16 cellular contexts compared by ENCODE assay signal in genomic region chr2:147515213-147515612, GRCh38.
"Had no signal": no experiment of that assay in that cellular context is flagged by ENCODE, and none has a peak within 500 bp of the region (broad histone marks: within the 10 kb centered on the region; RNA-seq: fewer than 3 reads in every experiment).

No MANE protein-coding gene starts in this region.

- H3K36me3 ChIP-seq: esophagus muscularis mucosa, right atrium auricular region had no signal

- H3K4me3 Mint-ChIP-seq: activated CD4-positive, alpha-beta T cell treated with anti-CD3 and anti-CD28 coated beads for 36 hours; activated CD8-positive, alpha-beta T cell treated with anti-CD3 and anti-CD28 coated beads, Interleukin-2, amount 10 ng/mL, durations not matched to agents 7 days and 5 days; activated T-cell treated with anti-CD3 and anti-CD28 coated beads, Interleukin-2, amount 50 U/mL, for 72 hours; stimulated activated naive CD8-positive, alpha-beta T cell treated with anti-CD3 and anti-CD28 coated beads, Interleukin-15, amount 100 ng/mL, for 72 hours; T-helper 17 cell had no signal

- H3K9me3 Mint-ChIP-seq: activated T-cell treated with anti-CD3 and anti-CD28 coated beads, Interleukin-2, amount 50 U/mL, for 72 hours; stimulated activated naive CD8-positive, alpha-beta T cell treated with anti-CD3 and anti-CD28 coated beads, Interleukin-15, amount 100 ng/mL, for 72 hours had no signal

- H3K4me3 ChIP-seq: coronary artery, esophagus muscularis mucosa, right atrium auricular region had no signal

- H3K27ac ChIP-seq: coronary artery, esophagus muscularis mucosa, right atrium auricular region had no signal

- H3K4me1 ChIP-seq: right atrium auricular region had no signal

- H3K9me3 ChIP-seq: esophagus muscularis mucosa, right atrium auricular region had no signal

- ATAC-seq: activated CD4-positive, alpha-beta T cell treated with anti-CD3 and anti-CD28 coated beads for 36 hours; activated CD8-positive, alpha-beta T cell treated with anti-CD3 and anti-CD28 coated beads, Interleukin-2, amount 10 ng/mL, durations not matched to agents 7 days and 5 days; activated naive CD4-positive, alpha-beta T cell treated with anti-CD3 and anti-CD28 coated beads, Interleukin-2, amount 50 U/mL, for 72 hours; activated T-cell treated with anti-CD3 and anti-CD28 coated beads, Interleukin-2, amount 50 U/mL, for 72 hours; stimulated activated naive CD8-positive, alpha-beta T cell treated with anti-CD3 and anti-CD28 coated beads, Interleukin-15, amount 100 ng/mL, for 72 hours; T-helper 17 cell had no signal

- H3K36me3 Mint-ChIP-seq: activated naive CD4-positive, alpha-beta T cell treated with anti-CD3 and anti-CD28 coated beads, Interleukin-2, amount 50 U/mL, for 72 hours had no signal

- H3K27me3 ChIP-seq: esophagus muscularis mucosa, right atrium auricular region had no signal

- H3K27ac Mint-ChIP-seq: activated CD4-positive, alpha-beta T cell treated with anti-CD3 and anti-CD28 coated beads for 36 hours; activated CD8-positive, alpha-beta T cell treated with anti-CD3 and anti-CD28 coated beads, Interleukin-2, amount 10 ng/mL, durations not matched to agents 7 days and 5 days; activated naive CD4-positive, alpha-beta T cell treated with anti-CD3 and anti-CD28 coated beads, Interleukin-2, amount 50 U/mL, for 72 hours; activated T-cell treated with anti-CD3 and anti-CD28 coated beads, Interleukin-2, amount 50 U/mL, for 72 hours; progenitor cell of endocrine pancreas; stimulated activated naive CD8-positive, alpha-beta T cell treated with anti-CD3 and anti-CD28 coated beads, Interleukin-15, amount 100 ng/mL, for 72 hours; T-helper 17 cell had no signal

- DNase-seq: activated CD4-positive, alpha-beta T cell treated with anti-CD3 and anti-CD28 coated beads for 36 hours; activated CD8-positive, alpha-beta memory T cell treated with anti-CD3 and anti-CD28 coated beads, Interleukin-2, amount 50 U/mL, for 4 hours; activated CD8-positive, alpha-beta T cell treated with anti-CD3 and anti-CD28 coated beads, Interleukin-2, amount 10 ng/mL, durations not matched to agents 7 days and 5 days; activated gamma-delta T cell; activated T-cell treated with anti-CD3 and anti-CD28 coated beads, Interleukin-2, amount 50 U/mL, for 72 hours; caudate nucleus; effector CD4-positive, alpha-beta T cell; hypothalamus; nucleus accumbens; stimulated activated naive CD8-positive, alpha-beta T cell treated with anti-CD3 and anti-CD28 coated beads, Interleukin-15, amount 100 ng/mL, for 72 hours; T-helper 17 cell had no signal
